ENCODE assay signal across 5 cellular contexts in the genomic region with DNA sequence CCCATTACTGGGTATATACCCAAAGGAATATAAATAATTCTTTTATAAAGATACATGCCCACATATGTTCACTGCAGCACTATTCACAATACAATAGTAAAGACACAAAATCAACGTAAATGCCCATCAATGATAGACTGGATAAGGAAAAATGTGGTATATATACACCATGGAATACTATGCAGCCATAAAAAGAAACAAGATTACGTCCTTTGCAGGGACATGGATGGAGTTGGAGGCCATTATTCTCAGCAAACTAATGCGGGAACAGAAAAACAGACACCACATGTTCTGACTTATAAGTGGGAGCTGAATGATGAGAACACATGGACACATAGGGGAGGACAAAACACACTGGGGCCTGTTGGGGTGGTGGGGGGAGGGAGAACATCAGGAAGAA. TPM values are rescaled to one million over a fixed set of nuclear protein-coding genes. Genes with fewer than 3 reads are reported as not detected.
A peak's percentile ranks its signal among the peaks of the same experiment; 100 is the strongest.
DNase-seq lines count a peak whose midpoint lies in the region; ATAC-seq, FAIRE-seq and TF ChIP-seq lines count a peak whose summit lies in the region.
"Not testable (repeated sequence)": the region's sequence is repeated elsewhere in the genome, so short reads cannot be mapped to it uniquely, and the experiment has no call there.

No MANE protein-coding gene starts in this region.

- ATAC-seq in SK-N-SH treated with all-trans-retinoic acid at 6 μM for 48 hours; activated B cell treated with CpG ODN at 0.5 μM for 24 hours (ENCODE audit: low read depth); K562: not testable (repeated sequence)

- peaks cover 50% of the 10 kb centered on the region for H3K79me2 ChIP-seq in K562 (ENCODE audit: control insufficient read depth, insufficient read depth, low read length)

- H3K4me3 Mint-ChIP-seq in activated B cell treated with CpG ODN at 0.5 μM for 24 hours; glutamatergic neuron (ENCODE audit: unreplicated experiment): not testable (repeated sequence)

- not testable (repeated sequence) for H3K27me3 ChIP-seq in K562 (ENCODE audit: control insufficient read depth in 2 of 2, insufficient read depth in 2 of 2, low read length in 2 of 2)

- not testable (repeated sequence) for H3K36me3 ChIP-seq in HEK293 (ENCODE audit: control insufficient read depth in 2 of 2, insufficient read depth in 1 of 2, low read length in 2 of 2); K562 (ENCODE audit: control insufficient read depth, insufficient read depth, low read length)

- H4K20me1 ChIP-seq in K562 (replicated peaks; ENCODE audit: control insufficient read depth, insufficient read depth, low read length) = not testable (repeated sequence)

- H3K27ac Mint-ChIP-seq in activated B cell treated with CpG ODN at 0.5 μM for 24 hours = peak overlapping the region; percentile 1
- peak overlapping the region; percentile 30 for H3K27ac Mint-ChIP-seq in glutamatergic neuron (ENCODE audit: unreplicated experiment)

- not testable (repeated sequence) for H3K9me3 ChIP-seq in HEK293 (ENCODE audit: control insufficient read depth, insufficient read depth, low read depth, low read length); K562 (replicated peaks; ENCODE audit: control insufficient read depth, insufficient read depth, low read depth, low read length)

- H3K4me3 ChIP-seq in HEK293 (ENCODE audit: low read depth, low read length); K562: not testable (repeated sequence)

- H3K27ac ChIP-seq in HEK293 (ENCODE audit: extremely low read depth, low read depth, low read length); K562 (ENCODE audit: extremely low read depth, low read depth, low read length): not testable (repeated sequence)

- not testable (repeated sequence) for H2AFZ ChIP-seq in K562 (ENCODE audit: low read depth, low read length)

- H3K4me1 Mint-ChIP-seq in activated B cell treated with CpG ODN at 0.5 μM for 24 hours = peaks cover 53% of the 10 kb centered on the region
- not testable (repeated sequence) for H3K4me1 Mint-ChIP-seq in glutamatergic neuron (ENCODE audit: low read depth, unreplicated experiment)

- 92% methylated on average over 3 of the region's 3 CpGs for WGBS in K562 (ENCODE audit: insufficient coverage, low coverage, missing lambda C conversion rate)

- POLR2A ChIA-PET in HEK293 (lab: Yijun Ruan, JAX); activated B cell treated with CpG ODN at 0.5 μM for 24 hours (lab: Charles Lee): not testable (repeated sequence)
- POLR2A ChIA-PET in K562 (lab: Yijun Ruan, JAX) = interaction anchor here (0.5 to 1.3 kb wide), 2 partner anchors 12 to 321 kb away, joined by 3 to 4 read pairs; partner anchors contain the start of gene RAB3GAP2

- H3K27me3 Mint-ChIP-seq in activated B cell treated with CpG ODN at 0.5 μM for 24 hours; glutamatergic neuron (ENCODE audit: unreplicated experiment): not testable (repeated sequence)

- H3K9me1 ChIP-seq in K562 (ENCODE audit: control insufficient read depth, insufficient read depth, low read length) = not testable (repeated sequence)

- peaks cover 25% of the 10 kb centered on the region for H3K9me3 Mint-ChIP-seq in activated B cell treated with CpG ODN at 0.5 μM for 24 hours
- H3K9me3 Mint-ChIP-seq in glutamatergic neuron (ENCODE audit: unreplicated experiment) = not testable (repeated sequence)

- not testable (repeated sequence) for DNase-seq in activated B cell treated with CpG ODN at 0.5 μM for 24 hours; K562 (ENCODE audit: extremely low read depth in 1 of 4, low spot score in 3 of 4); glutamatergic neuron

- H3K4me2 ChIP-seq in K562 (ENCODE audit: insufficient read depth, low read length) = not testable (repeated sequence)

- TF ChIP-seq EP300 in K562 (IDR thresholded peaks at IDR 0.05; ENCODE audit: low read length) = not testable (repeated sequence)

- intact Hi-C loops in activated B cell treated with CpG ODN at 0.5 μM for 24 hours (cut with micrococcal nuclease); K562 (cut with micrococcal nuclease): not testable (repeated sequence)

- CTCF ChIA-PET in HEK293 (lab: Yijun Ruan, JAX); activated B cell treated with CpG ODN at 0.5 μM for 24 hours (lab: Charles Lee); K562 (lab: Yijun Ruan, JAX; ENCODE audit: low intra/inter-chr PET ratio): not testable (repeated sequence)

- not testable (repeated sequence) for TF ChIP-seq CTCF in HEK293 (tag by site-specific recombination; IDR thresholded peaks at IDR 0.05); activated B cell treated with CpG ODN at 0.5 μM for 24 hours (IDR thresholded peaks at IDR 0.05); K562 (IDR thresholded peaks at IDR 0.05 in 2 of 3, conservative IDR thresholded peaks at IDR 0.05 in 1 of 3; ENCODE audit: insufficient read depth in 2 of 3, low read depth in 1 of 3, low read length in 3 of 3); glutamatergic neuron (IDR thresholded peaks at IDR 0.05; ENCODE audit: partially characterized antibody, unreplicated experiment)

- not testable (repeated sequence) for BruUV-seq in K562 (replicated peaks; lab: Mats Ljungman, UMichigan)

- FAIRE-seq in K562 (lab: Jason Lieb, UNC) = not testable (repeated sequence)

- TF ChIP-seq RAD21 in K562 (CRISPR knock-in tag; conservative IDR thresholded peaks at IDR 0.05 in 1 of 2, IDR thresholded peaks at IDR 0.05 in 1 of 2) = not testable (repeated sequence)

- TF ChIP-seq POLR2A in K562 (conservative IDR thresholded peaks at IDR 0.05) = not testable (repeated sequence)

- H3K36me3 Mint-ChIP-seq in activated B cell treated with CpG ODN at 0.5 μM for 24 hours (ENCODE audit: low read depth) (peaks cover 72% of the 10 kb centered on the region), glutamatergic neuron (ENCODE audit: unreplicated experiment) (peaks cover 36% of the 10 kb centered on the region)

- not testable (repeated sequence) for H3K4me1 ChIP-seq in HEK293 (ENCODE audit: control insufficient read depth, insufficient read depth, low read length); K562 (replicated peaks in 1 of 2; ENCODE audit: control insufficient read depth in 2 of 2, insufficient read depth in 2 of 2, low read length in 2 of 2)

- not testable (repeated sequence) for H3K9ac ChIP-seq in K562 (ENCODE audit: insufficient read depth in 1 of 2, low read depth in 2 of 2, low read length in 2 of 2)

- in situ Hi-C loops in K562 (cut with MboI) = not testable (repeated sequence)

TF ChIP-seq in HEK293, 187 proteins besides CTCF, POLR2A, EP300 and RAD21:
- peak; percentile 65; the same call in 1 of the 2 replicates for TF ChIP-seq ZNF146 (tag by site-specific recombination; IDR thresholded peaks at IDR 0.05)

TF ChIP-seq in SK-N-SH treated with all-trans-retinoic acid at 6 μM for 48 hours, 23 proteins besides CTCF, POLR2A, EP300 and RAD21:
- peak; percentile 29; the same call in 1 of the 2 replicates for TF ChIP-seq ZNF8 (CRISPR knock-in tag; IDR thresholded peaks at IDR 0.05)

TF ChIP-seq in K562, 482 proteins besides CTCF, POLR2A, EP300 and RAD21:
- TF ChIP-seq KDM1A (IDR thresholded peaks at IDR 0.05) (peak in 1 of 2 experiments; percentile 21; a peak in 1 of 4 replicates), ZNF146 (CRISPR knock-in tag; IDR thresholded peaks at IDR 0.05; ENCODE audit: unreplicated experiment) (peak; percentile 69)

RNA-seq across cellular contexts. Expression of gene RAB3GAP2, which starts 12.0 kb away (rescaled TPM):
- 93.3 and 107 TPM in 2 replicates for total RNA-seq in activated B cell treated with CpG ODN at 0.5 μM for 24 hours
- total RNA-seq in K562 (2011; cell fraction: chromatin; rRNA removed; ENCODE audit: low replicate concordance) = 61.7 and 148 TPM in 2 replicates
- 21.7 and 33.6 TPM in 2 replicates for total RNA-seq in K562 (2011; cell fraction: nucleolus; rRNA removed)
- total RNA-seq in K562 (2011; cell fraction: nucleoplasm; rRNA removed) = 48.9 and 50.8 TPM in 2 replicates
- total RNA-seq in K562 (2014; rRNA removed) = 21.1 and 21.4 TPM in 2 replicates
- total RNA-seq in K562 (2014; rRNA removed; fragmentation: Illumina TruSeq; extraction: Trizol) = 39.5 and 40.1 TPM in 2 replicates
- 30.3 and 33.2 TPM in 2 replicates for total RNA-seq in K562 (2015; rRNA removed; fragmentation: Illumina TruSeq; extraction: Trizol)
- 48.7 and 50.0 TPM in 2 replicates for total RNA-seq in K562 (2021)
- 46.1 and 69.1 TPM in 2 replicates for polyA plus RNA-seq in K562 (2011; rRNA removed)
- 21.1 and 29.2 TPM in 2 replicates for polyA plus RNA-seq in K562 (2011; cell fraction: cytosol; rRNA removed)
- polyA plus RNA-seq in K562 (2011; cell fraction: nucleus; rRNA removed) = 49.6 and 50.5 TPM in 2 replicates
- polyA plus RNA-seq in K562 (2012) = 25.3 and 31.0 TPM in 2 replicates
- 28.1 and 32.2 TPM in 2 replicates for polyA plus RNA-seq in K562 (2014; fragmentation: Illumina TruSeq; extraction: Trizol)
- polyA plus RNA-seq in K562 (2014; fragmentation: Nextera tagmentation; extraction: Ambion mirVana) = 10 to 100 TPM; 14.1 to 17.2 TPM
- polyA plus RNA-seq in K562 (2014; rRNA removed) = 19.1 and 23.2 TPM in 2 replicates
- polyA minus RNA-seq in K562 (2011; rRNA and poly(A)+ RNA removed) = 224 and 294 TPM in 2 replicates
- polyA minus RNA-seq in K562 (2011; cell fraction: cytosol; rRNA and poly(A)+ RNA removed) = 23.4 and 60.6 TPM in 2 replicates
- 26.7 and 41.5 TPM in 2 replicates for polyA minus RNA-seq in K562 (2011; cell fraction: nucleus; rRNA and poly(A)+ RNA removed)
- 65.3 TPM for total RNA-seq in glutamatergic neuron (ENCODE audit: unreplicated experiment)
